ENCODE assay signal across 12 cellular contexts in genomic region chr12:56766535-56766934, GRCh38. TPM values are rescaled to one million over a fixed set of nuclear protein-coding genes. Genes with fewer than 3 reads are reported as not detected.
A peak's percentile ranks its signal among the peaks of the same experiment; 100 is the strongest.
DNase-seq lines count a peak whose midpoint lies in the region; ATAC-seq and TF ChIP-seq lines count a peak whose summit lies in the region.
"Had no signal": no experiment of that assay in that cellular context is flagged by ENCODE, and none has a peak within 500 bp of the region (broad histone marks: within the 10 kb centered on the region; RNA-seq: fewer than 3 reads in every experiment).

No MANE protein-coding gene starts in this region.

- no peaks in the 10 kb centered on the region for H3K23me2 ChIP-seq in H9 (ENCODE audit: insufficient read length, low read depth, low read length, poor library complexity, severe bottlenecking)

- H2BK120ac ChIP-seq in H9 (ENCODE audit: low read depth, low read length, poor library complexity, severe bottlenecking) (no peak overlapping the region), mesendoderm (ENCODE audit: low read depth, low read length) (no peak overlapping the region)

- H2BK15ac ChIP-seq in H9 (ENCODE audit: low read depth, low read length): no peak overlapping the region
- no peak overlapping the region for H2BK15ac ChIP-seq in mesendoderm (replicated peaks; ENCODE audit: low read depth)

- H3K4ac ChIP-seq in H9 (ENCODE audit: low read depth, low read length) (no peak overlapping the region), mesendoderm (ENCODE audit: low read depth, low read length) (no peak overlapping the region)

- no peak overlapping the region for H3K18ac ChIP-seq in H9 (ENCODE audit: insufficient read length, low read depth, low read length)
- H3K18ac ChIP-seq in mesendoderm (ENCODE audit: low read length): no peak overlapping the region

- H3K14ac ChIP-seq in H9 (ENCODE audit: insufficient read depth, low read length): no peak overlapping the region

- H3K23ac ChIP-seq in H9 (ENCODE audit: insufficient read length, low read depth, low read length) (no peak overlapping the region), mesendoderm (ENCODE audit: low read length) (no peak overlapping the region)

- WGBS in H9 (ENCODE audit: extremely low coverage, insufficient read length, low lambda C conversion rate): no CpG with 5 or more reads among the region's 6 CpGs
- no CpG with 5 or more reads among the region's 6 CpGs for WGBS in mesendoderm (ENCODE audit: extremely low coverage, insufficient coverage, low lambda C conversion rate)

- H2AFZ ChIP-seq in H9 (ENCODE audit: low read length): no peak overlapping the region

- no peak overlapping the region for H3K4me3 Mint-ChIP-seq in H9

- no peak overlapping the region for H3K27ac Mint-ChIP-seq in H9

- no peaks in the 10 kb centered on the region for H3K79me2 ChIP-seq in H9 (ENCODE audit: insufficient read depth, low read length)
- no peaks in the 10 kb centered on the region for H3K79me2 ChIP-seq in mesendoderm (ENCODE audit: control insufficient read depth, insufficient read depth, low read length)

- no peaks in the 10 kb centered on the region for H3K36me3 Mint-ChIP-seq in H9 (ENCODE audit: insufficient read depth in 1 of 3, low read depth in 3 of 3)

- H3K79me1 ChIP-seq in H9 (ENCODE audit: insufficient read depth, low read depth, low read length, poor library complexity, severe bottlenecking) (no peaks in the 10 kb centered on the region), mesendoderm (ENCODE audit: low read length) (no peaks in the 10 kb centered on the region)

- H4K8ac ChIP-seq in H9 (replicated peaks; ENCODE audit: insufficient read length, low read depth, low read length) (no peak overlapping the region), mesendoderm (ENCODE audit: low read depth, low read length) (no peak overlapping the region)

- no peaks in the 10 kb centered on the region for H4K20me1 ChIP-seq in H9 (ENCODE audit: control insufficient read depth, insufficient read depth, insufficient read length)

- H2BK12ac ChIP-seq in H9 (ENCODE audit: insufficient read length, low read depth, low read length): no peak overlapping the region

- H3K9me3 Mint-ChIP-seq in H9: no peaks in the 10 kb centered on the region; a peak in 1 of 5 replicates

- H3K4me1 ChIP-seq in H9 (ENCODE audit: insufficient read depth, low read length): peaks cover 5% of the 10 kb centered on the region; the same call in 1 of the 2 replicates
- peaks cover 2% of the 10 kb centered on the region for H3K4me1 ChIP-seq in mesendoderm (ENCODE audit: control insufficient read depth, low read depth, low read length)

- no peak overlapping the region for H3K4me2 ChIP-seq in H9 (ENCODE audit: insufficient read depth, insufficient read length, low read length)
- no peak overlapping the region for H3K4me2 ChIP-seq in mesendoderm (ENCODE audit: low read length)

- ATAC-seq in GM18868 (IDR thresholded peaks at IDR 0.05; ENCODE audit: unreplicated experiment) (peak; percentile 99), HG03571 (IDR thresholded peaks at IDR 0.05; ENCODE audit: unreplicated experiment) (peak; percentile 94)

- no peak overlapping the region for H3K56ac ChIP-seq in H9 (ENCODE audit: insufficient read length, low read depth, low read length)
- H3K56ac ChIP-seq in mesendoderm (ENCODE audit: low read length): peak overlapping the region; percentile 35

- no peaks in the 10 kb centered on the region for H3K9me3 ChIP-seq in H9 (ENCODE audit: control insufficient read depth, low read depth, low read length)
- H3K9me3 ChIP-seq: lower lobe of right lung had no signal

- TF ChIP-seq CTCF in H9 (conservative IDR thresholded peaks at IDR 0.05): no peak

- DNase-seq in H9 (peak; percentile 39), mesendoderm (peak; percentile 62), HK-2 (ENCODE audit: unreplicated experiment) (no peak), mesenteric fat pad (ENCODE audit: low spot score) (no peak), foreskin melanocyte (no peak), Kasumi-1 (lab: John Stamatoyannopoulos, UW) (no peak)
- DNase-seq: activated T-cell treated with anti-CD3 and anti-CD28 coated beads, Interleukin-2, amount 50 U/mL, for 48 hours; effector CD8-positive, alpha-beta T cell; lower lobe of right lung; NCI-H748 treated with DMSO at 0.1 percent for 48 hours had no signal

- no peak overlapping the region for H2BK20ac ChIP-seq in H9 (ENCODE audit: low read depth, low read length, poor library complexity, severe bottlenecking)

- H4K91ac ChIP-seq in H9 (ENCODE audit: insufficient read length, low read depth, low read length): no peak overlapping the region

- H3K9ac ChIP-seq in H9 (ENCODE audit: extremely low read depth, insufficient read length, low read length) (no peak overlapping the region), mesendoderm (ENCODE audit: low read length) (no peak overlapping the region)

- H2BK5ac ChIP-seq in H9 (ENCODE audit: insufficient read length, low read length) (no peak overlapping the region), mesendoderm (ENCODE audit: low read length) (no peak overlapping the region)

- no peak overlapping the region for H3T11ph ChIP-seq in H9 (ENCODE audit: low read length)

- H2AK5ac ChIP-seq in H9 (ENCODE audit: insufficient read length, low read length) (no peak overlapping the region), mesendoderm (ENCODE audit: low read length) (no peak overlapping the region)

- H3K27ac ChIP-seq in H9 (ENCODE audit: insufficient read length, low read depth, low read length) (no peak overlapping the region), mesendoderm (ENCODE audit: low read depth, low read length) (no peak overlapping the region)
- H3K27ac ChIP-seq: lower lobe of right lung had no signal

- H3K27me3 ChIP-seq in H9 (ENCODE audit: insufficient read depth, low read length) (no peaks in the 10 kb centered on the region), mesendoderm (ENCODE audit: insufficient read depth, low read length, poor library complexity) (no peaks in the 10 kb centered on the region)

- peaks cover 22 to 28% of the 10 kb centered on the region in 2 experiments for H3K4me1 Mint-ChIP-seq in H9

- H3K4me3 ChIP-seq in mesendoderm (ENCODE audit: low read length): no peak overlapping the region

- no peak overlapping the region for H4K5ac ChIP-seq in H9 (ENCODE audit: insufficient read length, low read depth, low read length)
- no peak overlapping the region for H4K5ac ChIP-seq in mesendoderm (ENCODE audit: low read length)

- no peaks in the 10 kb centered on the region for H3K36me3 ChIP-seq in mesendoderm (ENCODE audit: control insufficient read depth, insufficient read depth, low read length)
- H3K36me3 ChIP-seq: lower lobe of right lung had no signal

- H3K27me3 Mint-ChIP-seq in H9 (ENCODE audit: low read depth): no peaks in the 10 kb centered on the region; the same call in 1 of the 2 replicates

RNA-seq across cellular contexts. Expression of gene HSD17B6, which starts 3.4 kb away (rescaled TPM):
- total RNA-seq in H9 (2021) (3.6 and 5.5 TPM in 2 replicates), mesenteric fat pad (0.74 TPM)
- polyA plus RNA-seq in mesendoderm (2013, experiment 1 of 2): 2.9 TPM
- 2.5 TPM for polyA plus RNA-seq in mesendoderm (2013, experiment 2 of 2)

RNA-seq across cellular contexts. Expression of gene PRIM1, which starts 14.4 kb away (rescaled TPM):
- total RNA-seq in H9 (2021) (46.5 and 50.7 TPM in 2 replicates), mesenteric fat pad (3.2 TPM)
- 25.7 TPM for polyA plus RNA-seq in mesendoderm (2013, experiment 1 of 2)
- polyA plus RNA-seq in mesendoderm (2013, experiment 2 of 2): 26.3 TPM

RNA-seq across cellular contexts. Expression of gene NACA, which starts 41.4 kb away (rescaled TPM):
- 1,176 and 1,204 TPM in 2 replicates for total RNA-seq in H9 (2021)
- polyA plus RNA-seq in mesendoderm (2013, experiment 1 of 2): 2,191 TPM
- polyA plus RNA-seq in mesendoderm (2013, experiment 2 of 2): 2,194 TPM
- total RNA-seq in mesenteric fat pad: 717 TPM

Comparison
In these comparisons a context has a peak if more than half of its experiments do, and no peak if none do; other contexts are left out.
1. DNase-seq: peak in H9 (single experiment) and mesendoderm (single experiment); none in HK-2 (single experiment), mesenteric fat pad (single experiment), foreskin melanocyte (single experiment) and Kasumi-1 (0 of 2).
2. RNA of gene PRIM1, which starts 14.4 kb away (total RNA-seq): 46.5 to 50.7 TPM in H9; 3.2 TPM in mesenteric fat pad (single experiment); every median in the first group is over 10 times any median in the second.